Comparison of ENCODE assay signal across 1 cellular context in the genomic region with DNA sequence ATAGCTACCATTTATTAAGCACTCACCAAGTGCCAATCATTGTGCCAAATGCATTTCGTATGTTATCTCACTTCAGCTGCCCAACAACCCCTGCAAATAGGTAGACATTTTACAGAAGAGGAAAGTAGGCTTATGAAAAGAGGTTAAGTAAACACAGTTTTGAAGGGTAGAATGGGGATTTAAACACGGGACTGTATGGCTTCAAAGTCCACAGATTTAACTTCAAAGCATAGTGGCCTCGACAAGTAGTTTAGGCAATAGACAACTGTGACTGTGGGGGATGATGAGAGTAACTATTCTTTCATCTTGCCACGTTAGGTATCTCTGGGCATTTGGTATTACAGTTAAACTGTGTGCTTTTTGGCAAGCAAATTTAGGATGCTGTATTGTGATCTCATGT.
TF ChIP-seq lines count a peak whose summit lies in the region.

No MANE protein-coding gene starts in this region.

TF ChIP-seq in HepG2, 621 proteins besides CTCF, POLR2A, EP300 and RAD21 (continued from another document and continues in another):
- TF ChIP-seq ZSCAN29 (CRISPR knock-in tag; conservative IDR thresholded peaks at IDR 0.05) (0 out of 2 replicates have a peak, but pooled peaks have one; percentile 37), PHF21A (CRISPR knock-in tag; IDR thresholded peaks at IDR 0.05) (peak; percentile 91), ZFYVE20 (CRISPR knock-in tag; IDR thresholded peaks at IDR 0.05; ENCODE audit: borderline replicate concordance, low read depth) (no peak), ZNF292 (CRISPR knock-in tag; IDR thresholded peaks at IDR 0.05; ENCODE audit: borderline replicate concordance, low read depth) (peak; percentile 89), ZSCAN31 (CRISPR knock-in tag; IDR thresholded peaks at IDR 0.05; ENCODE audit: low read depth) (no peak), PCBP2 (optimal IDR thresholded peaks at IDR 0.05; ENCODE audit: low read depth, low read length, poor library complexity, severe bottlenecking) (no peak), ZFP1 (CRISPR knock-in tag; IDR thresholded peaks at IDR 0.05) (peak; percentile 55; the same call in 1 of the 2 replicates), ZKSCAN1 (IDR thresholded peaks at IDR 0.05; ENCODE audit: low read length) (no peak), RBM22 (optimal IDR thresholded peaks at IDR 0.05; ENCODE audit: low read length) (no peak), RXRB (CRISPR knock-in tag; IDR thresholded peaks at IDR 0.05; ENCODE audit: borderline replicate concordance) (peak; percentile 88), ZNF124 (CRISPR knock-in tag; IDR thresholded peaks at IDR 0.05) (no peak), ZNF232 (CRISPR knock-in tag; IDR thresholded peaks at IDR 0.05; ENCODE audit: borderline replicate concordance) (no peak), IKZF4 (CRISPR knock-in tag; IDR thresholded peaks at IDR 0.05; ENCODE audit: borderline replicate concordance, low read depth, not compliant biosample characterization) (no peak), FOXK2 (IDR thresholded peaks at IDR 0.05) (0 out of 2 replicates have a peak, but pooled peaks have one; percentile 30), ZNF749 (CRISPR knock-in tag; IDR thresholded peaks at IDR 0.05; ENCODE audit: borderline replicate concordance) (peak; percentile 55; the same call in 1 of the 2 replicates), ZNF263 (CRISPR knock-in tag; IDR thresholded peaks at IDR 0.05) (no peak), ZNF367 (CRISPR knock-in tag; IDR thresholded peaks at IDR 0.05; ENCODE audit: borderline replicate concordance) (peak; percentile 85; the same call in 1 of the 2 replicates), ZNF331 (CRISPR knock-in tag; IDR thresholded peaks at IDR 0.05) (peak; percentile 93), CEBPG (CRISPR knock-in tag; IDR thresholded peaks at IDR 0.05) (peak; percentile 89)
- TF ChIP-seq, protein P1, sequence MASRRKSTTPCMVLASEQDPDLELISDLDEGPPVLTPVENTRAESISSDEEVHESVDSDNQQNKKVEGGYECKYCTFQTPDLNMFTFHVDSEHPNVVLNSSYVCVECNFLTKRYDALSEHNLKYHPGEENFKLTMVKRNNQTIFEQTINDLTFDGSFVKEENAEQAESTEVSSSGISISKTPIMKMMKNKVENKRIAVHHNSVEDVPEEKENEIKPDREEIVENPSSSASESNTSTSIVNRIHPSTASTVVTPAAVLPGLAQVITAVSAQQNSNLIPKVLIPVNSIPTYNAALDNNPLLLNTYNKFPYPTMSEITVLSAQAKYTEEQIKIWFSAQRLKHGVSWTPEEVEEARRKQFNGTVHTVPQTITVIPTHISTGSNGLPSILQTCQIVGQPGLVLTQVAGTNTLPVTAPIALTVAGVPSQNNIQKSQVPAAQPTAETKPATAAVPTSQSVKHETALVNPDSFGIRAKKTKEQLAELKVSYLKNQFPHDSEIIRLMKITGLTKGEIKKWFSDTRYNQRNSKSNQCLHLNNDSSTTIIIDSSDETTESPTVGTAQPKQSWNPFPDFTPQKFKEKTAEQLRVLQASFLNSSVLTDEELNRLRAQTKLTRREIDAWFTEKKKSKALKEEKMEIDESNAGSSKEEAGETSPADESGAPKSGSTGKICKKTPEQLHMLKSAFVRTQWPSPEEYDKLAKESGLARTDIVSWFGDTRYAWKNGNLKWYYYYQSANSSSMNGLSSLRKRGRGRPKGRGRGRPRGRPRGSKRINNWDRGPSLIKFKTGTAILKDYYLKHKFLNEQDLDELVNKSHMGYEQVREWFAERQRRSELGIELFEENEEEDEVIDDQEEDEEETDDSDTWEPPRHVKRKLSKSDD (CRISPR knock-in tag; IDR thresholded peaks at IDR 0.05; ENCODE audit: low read depth), result 0 out of 2 replicates have a peak, but pooled peaks have one; percentile 24
- TF ChIP-seq, protein P2, sequence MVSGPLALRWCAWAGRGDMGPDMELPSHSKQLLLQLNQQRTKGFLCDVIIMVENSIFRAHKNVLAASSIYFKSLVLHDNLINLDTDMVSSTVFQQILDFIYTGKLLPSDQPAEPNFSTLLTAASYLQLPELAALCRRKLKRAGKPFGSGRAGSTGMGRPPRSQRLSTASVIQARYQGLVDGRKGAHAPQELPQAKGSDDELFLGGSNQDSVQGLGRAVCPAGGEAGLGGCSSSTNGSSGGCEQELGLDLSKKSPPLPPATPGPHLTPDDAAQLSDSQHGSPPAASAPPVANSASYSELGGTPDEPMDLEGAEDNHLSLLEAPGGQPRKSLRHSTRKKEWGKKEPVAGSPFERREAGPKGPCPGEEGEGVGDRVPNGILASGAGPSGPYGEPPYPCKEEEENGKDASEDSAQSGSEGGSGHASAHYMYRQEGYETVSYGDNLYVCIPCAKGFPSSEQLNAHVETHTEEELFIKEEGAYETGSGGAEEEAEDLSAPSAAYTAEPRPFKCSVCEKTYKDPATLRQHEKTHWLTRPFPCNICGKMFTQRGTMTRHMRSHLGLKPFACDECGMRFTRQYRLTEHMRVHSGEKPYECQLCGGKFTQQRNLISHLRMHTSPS (CRISPR knock-in tag; IDR thresholded peaks at IDR 0.05; ENCODE audit: low read depth), result peak; percentile 69; the same call in 1 of the 2 replicates
- TF ChIP-seq, protein P3, sequence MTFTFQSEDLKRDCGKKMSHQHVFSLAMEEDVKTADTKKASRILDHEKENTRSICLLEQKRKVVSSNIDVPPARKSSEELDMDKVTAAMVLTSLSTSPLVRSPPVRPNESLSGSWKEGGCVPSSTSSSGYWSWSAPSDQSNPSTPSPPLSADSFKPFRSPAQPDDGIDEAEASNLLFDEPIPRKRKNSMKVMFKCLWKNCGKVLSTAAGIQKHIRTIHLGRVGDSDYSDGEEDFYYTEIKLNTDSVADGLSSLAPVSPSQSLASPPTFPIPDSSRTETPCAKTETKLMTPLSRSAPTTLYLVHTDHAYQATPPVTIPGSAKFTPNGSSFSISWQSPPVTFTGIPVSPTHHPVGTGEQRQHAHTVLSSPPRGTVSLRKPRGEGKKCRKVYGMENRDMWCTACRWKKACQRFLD (CRISPR knock-in tag; IDR thresholded peaks at IDR 0.05; ENCODE audit: borderline replicate concordance), result no peak
- TF ChIP-seq, protein P4, sequence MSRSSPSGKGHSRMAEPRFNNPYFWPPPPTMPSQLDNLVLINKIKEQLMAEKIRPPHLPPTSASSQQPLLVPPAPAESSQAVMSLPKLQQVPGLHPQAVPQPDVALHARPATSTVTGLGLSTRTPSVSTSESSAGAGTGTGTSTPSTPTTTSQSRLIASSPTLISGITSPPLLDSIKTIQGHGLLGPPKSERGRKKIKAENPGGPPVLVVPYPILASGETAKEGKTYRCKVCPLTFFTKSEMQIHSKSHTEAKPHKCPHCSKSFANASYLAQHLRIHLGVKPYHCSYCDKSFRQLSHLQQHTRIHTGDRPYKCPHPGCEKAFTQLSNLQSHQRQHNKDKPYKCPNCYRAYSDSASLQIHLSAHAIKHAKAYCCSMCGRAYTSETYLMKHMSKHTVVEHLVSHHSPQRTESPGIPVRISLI (CRISPR knock-in tag; IDR thresholded peaks at IDR 0.05; ENCODE audit: borderline replicate concordance), result peak; percentile 33; the same call in 1 of the 2 replicates
- TF ChIP-seq, protein P5, sequence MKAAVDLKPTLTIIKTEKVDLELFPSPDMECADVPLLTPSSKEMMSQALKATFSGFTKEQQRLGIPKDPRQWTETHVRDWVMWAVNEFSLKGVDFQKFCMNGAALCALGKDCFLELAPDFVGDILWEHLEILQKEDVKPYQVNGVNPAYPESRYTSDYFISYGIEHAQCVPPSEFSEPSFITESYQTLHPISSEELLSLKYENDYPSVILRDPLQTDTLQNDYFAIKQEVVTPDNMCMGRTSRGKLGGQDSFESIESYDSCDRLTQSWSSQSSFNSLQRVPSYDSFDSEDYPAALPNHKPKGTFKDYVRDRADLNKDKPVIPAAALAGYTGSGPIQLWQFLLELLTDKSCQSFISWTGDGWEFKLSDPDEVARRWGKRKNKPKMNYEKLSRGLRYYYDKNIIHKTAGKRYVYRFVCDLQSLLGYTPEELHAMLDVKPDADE (CRISPR knock-in tag; IDR thresholded peaks at IDR 0.05), result no peak
- TF ChIP-seq, protein P6, sequence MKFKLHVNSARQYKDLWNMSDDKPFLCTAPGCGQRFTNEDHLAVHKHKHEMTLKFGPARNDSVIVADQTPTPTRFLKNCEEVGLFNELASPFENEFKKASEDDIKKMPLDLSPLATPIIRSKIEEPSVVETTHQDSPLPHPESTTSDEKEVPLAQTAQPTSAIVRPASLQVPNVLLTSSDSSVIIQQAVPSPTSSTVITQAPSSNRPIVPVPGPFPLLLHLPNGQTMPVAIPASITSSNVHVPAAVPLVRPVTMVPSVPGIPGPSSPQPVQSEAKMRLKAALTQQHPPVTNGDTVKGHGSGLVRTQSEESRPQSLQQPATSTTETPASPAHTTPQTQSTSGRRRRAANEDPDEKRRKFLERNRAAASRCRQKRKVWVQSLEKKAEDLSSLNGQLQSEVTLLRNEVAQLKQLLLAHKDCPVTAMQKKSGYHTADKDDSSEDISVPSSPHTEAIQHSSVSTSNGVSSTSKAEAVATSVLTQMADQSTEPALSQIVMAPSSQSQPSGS (CRISPR knock-in tag; IDR thresholded peaks at IDR 0.05), result peak; percentile 88
- TF ChIP-seq, protein P7, sequence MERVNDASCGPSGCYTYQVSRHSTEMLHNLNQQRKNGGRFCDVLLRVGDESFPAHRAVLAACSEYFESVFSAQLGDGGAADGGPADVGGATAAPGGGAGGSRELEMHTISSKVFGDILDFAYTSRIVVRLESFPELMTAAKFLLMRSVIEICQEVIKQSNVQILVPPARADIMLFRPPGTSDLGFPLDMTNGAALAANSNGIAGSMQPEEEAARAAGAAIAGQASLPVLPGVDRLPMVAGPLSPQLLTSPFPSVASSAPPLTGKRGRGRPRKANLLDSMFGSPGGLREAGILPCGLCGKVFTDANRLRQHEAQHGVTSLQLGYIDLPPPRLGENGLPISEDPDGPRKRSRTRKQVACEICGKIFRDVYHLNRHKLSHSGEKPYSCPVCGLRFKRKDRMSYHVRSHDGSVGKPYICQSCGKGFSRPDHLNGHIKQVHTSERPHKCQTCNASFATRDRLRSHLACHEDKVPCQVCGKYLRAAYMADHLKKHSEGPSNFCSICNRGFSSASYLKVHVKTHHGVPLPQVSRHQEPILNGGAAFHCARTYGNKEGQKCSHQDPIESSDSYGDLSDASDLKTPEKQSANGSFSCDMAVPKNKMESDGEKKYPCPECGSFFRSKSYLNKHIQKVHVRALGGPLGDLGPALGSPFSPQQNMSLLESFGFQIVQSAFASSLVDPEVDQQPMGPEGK (CRISPR knock-in tag; IDR thresholded peaks at IDR 0.05), result peak; percentile 76
- TF ChIP-seq, protein P8, sequence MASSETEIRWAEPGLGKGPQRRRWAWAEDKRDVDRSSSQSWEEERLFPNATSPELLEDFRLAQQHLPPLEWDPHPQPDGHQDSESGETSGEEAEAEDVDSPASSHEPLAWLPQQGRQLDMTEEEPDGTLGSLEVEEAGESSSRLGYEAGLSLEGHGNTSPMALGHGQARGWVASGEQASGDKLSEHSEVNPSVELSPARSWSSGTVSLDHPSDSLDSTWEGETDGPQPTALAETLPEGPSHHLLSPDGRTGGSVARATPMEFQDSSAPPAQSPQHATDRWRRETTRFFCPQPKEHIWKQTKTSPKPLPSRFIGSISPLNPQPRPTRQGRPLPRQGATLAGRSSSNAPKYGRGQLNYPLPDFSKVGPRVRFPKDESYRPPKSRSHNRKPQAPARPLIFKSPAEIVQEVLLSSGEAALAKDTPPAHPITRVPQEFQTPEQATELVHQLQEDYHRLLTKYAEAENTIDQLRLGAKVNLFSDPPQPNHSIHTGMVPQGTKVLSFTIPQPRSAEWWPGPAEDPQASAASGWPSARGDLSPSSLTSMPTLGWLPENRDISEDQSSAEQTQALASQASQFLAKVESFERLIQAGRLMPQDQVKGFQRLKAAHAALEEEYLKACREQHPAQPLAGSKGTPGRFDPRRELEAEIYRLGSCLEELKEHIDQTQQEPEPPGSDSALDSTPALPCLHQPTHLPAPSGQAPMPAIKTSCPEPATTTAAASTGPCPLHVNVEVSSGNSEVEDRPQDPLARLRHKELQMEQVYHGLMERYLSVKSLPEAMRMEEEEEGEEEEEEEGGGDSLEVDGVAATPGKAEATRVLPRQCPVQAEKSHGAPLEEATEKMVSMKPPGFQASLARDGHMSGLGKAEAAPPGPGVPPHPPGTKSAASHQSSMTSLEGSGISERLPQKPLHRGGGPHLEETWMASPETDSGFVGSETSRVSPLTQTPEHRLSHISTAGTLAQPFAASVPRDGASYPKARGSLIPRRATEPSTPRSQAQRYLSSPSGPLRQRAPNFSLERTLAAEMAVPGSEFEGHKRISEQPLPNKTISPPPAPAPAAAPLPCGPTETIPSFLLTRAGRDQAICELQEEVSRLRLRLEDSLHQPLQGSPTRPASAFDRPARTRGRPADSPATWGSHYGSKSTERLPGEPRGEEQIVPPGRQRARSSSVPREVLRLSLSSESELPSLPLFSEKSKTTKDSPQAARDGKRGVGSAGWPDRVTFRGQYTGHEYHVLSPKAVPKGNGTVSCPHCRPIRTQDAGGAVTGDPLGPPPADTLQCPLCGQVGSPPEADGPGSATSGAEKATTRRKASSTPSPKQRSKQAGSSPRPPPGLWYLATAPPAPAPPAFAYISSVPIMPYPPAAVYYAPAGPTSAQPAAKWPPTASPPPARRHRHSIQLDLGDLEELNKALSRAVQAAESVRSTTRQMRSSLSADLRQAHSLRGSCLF (CRISPR knock-in tag; IDR thresholded peaks at IDR 0.05; ENCODE audit: borderline replicate concordance), result no peak
- TF ChIP-seq, protein P9, sequence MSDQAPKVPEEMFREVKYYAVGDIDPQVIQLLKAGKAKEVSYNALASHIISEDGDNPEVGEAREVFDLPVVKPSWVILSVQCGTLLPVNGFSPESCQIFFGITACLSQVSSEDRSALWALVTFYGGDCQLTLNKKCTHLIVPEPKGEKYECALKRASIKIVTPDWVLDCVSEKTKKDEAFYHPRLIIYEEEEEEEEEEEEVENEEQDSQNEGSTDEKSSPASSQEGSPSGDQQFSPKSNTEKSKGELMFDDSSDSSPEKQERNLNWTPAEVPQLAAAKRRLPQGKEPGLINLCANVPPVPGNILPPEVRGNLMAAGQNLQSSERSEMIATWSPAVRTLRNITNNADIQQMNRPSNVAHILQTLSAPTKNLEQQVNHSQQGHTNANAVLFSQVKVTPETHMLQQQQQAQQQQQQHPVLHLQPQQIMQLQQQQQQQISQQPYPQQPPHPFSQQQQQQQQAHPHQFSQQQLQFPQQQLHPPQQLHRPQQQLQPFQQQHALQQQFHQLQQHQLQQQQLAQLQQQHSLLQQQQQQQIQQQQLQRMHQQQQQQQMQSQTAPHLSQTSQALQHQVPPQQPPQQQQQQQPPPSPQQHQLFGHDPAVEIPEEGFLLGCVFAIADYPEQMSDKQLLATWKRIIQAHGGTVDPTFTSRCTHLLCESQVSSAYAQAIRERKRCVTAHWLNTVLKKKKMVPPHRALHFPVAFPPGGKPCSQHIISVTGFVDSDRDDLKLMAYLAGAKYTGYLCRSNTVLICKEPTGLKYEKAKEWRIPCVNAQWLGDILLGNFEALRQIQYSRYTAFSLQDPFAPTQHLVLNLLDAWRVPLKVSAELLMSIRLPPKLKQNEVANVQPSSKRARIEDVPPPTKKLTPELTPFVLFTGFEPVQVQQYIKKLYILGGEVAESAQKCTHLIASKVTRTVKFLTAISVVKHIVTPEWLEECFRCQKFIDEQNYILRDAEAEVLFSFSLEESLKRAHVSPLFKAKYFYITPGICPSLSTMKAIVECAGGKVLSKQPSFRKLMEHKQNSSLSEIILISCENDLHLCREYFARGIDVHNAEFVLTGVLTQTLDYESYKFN (CRISPR knock-in tag; conservative IDR thresholded peaks at IDR 0.05), result peak; percentile 99
